ENCODE assay signal across 17 cellular contexts in the genomic region with DNA sequence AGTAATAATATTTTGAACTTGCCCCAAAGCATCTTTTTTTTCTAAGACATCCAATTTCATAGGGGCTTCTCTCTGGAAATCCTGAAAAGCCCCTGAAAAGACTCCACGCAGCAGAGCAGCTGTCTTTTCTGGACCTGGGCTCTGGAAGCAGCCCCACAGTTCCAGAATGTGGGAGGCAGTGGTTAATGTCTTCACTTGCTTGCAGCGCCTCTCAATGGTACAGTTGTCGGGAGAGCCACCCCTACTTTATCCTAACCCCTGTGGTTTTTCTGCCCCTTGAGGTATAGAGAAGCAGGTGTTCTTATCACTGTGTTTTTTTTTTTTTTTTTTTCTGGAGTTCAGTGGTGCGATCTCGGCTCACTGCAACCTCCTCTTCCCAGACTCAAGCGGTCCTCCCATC.
DNase-seq lines count a peak whose midpoint lies in the region; ATAC-seq lines count a peak whose summit lies in the region.
"Had no signal": no experiment of that assay in that cellular context is flagged by ENCODE, and none has a peak within 500 bp of the region (broad histone marks: within the 10 kb centered on the region; RNA-seq: fewer than 3 reads in every experiment).

No MANE protein-coding gene starts in this region.

- peaks cover 64% of the 10 kb centered on the region for H3K4me1 Mint-ChIP-seq in activated CD4-positive, alpha-beta T cell treated with anti-CD3 and anti-CD28 coated beads for 36 hours
- peaks cover 31% of the 10 kb centered on the region for H3K4me1 Mint-ChIP-seq in activated T-helper 17 cell treated with anti-CD3 and anti-CD28 coated beads, Interleukin-2, amount 50 U/mL, for 72 hours
- H3K4me1 Mint-ChIP-seq in immature natural killer cell, result peaks cover 71 to 94% of the 10 kb centered on the region in 2 donors

- no peaks in the 10 kb centered on the region for H3K9me3 ChIP-seq in Karpas-422 (ENCODE audit: low read length)

- H3K4me3 ChIP-seq in Karpas-422 (ENCODE audit: low read length), result no peak overlapping the region; the same call in 1 of the 2 replicates
- H3K4me3 ChIP-seq: BLaER1 treated with 17β-estradiol and CSF1 and Interleukin-3, amounts not matched to agents 10 nM and 100 nM; GM23248; PC-9 had no signal

- H3K36me3 ChIP-seq in Karpas-422 (ENCODE audit: insufficient read depth, low read length), result peaks cover 32% of the 10 kb centered on the region; the same call in 1 of the 2 replicates

- H3K27me3 Mint-ChIP-seq in activated CD4-positive, alpha-beta T cell treated with anti-CD3 and anti-CD28 coated beads for 36 hours, result no peaks in the 10 kb centered on the region
- H3K27me3 Mint-ChIP-seq in activated T-helper 17 cell treated with anti-CD3 and anti-CD28 coated beads, Interleukin-2, amount 50 U/mL, for 72 hours, result no peaks in the 10 kb centered on the region
- H3K27me3 Mint-ChIP-seq in immature natural killer cell (ENCODE audit: low read depth in 3 of 3), result peaks cover 0 to 5% (median 0%) of the 10 kb centered on the region in 3 donors

- CTCF ChIA-PET in activated CD4-positive, alpha-beta T cell treated with anti-CD3 and anti-CD28 coated beads for 36 hours (lab: Charles Lee), result no interaction called here

- no peak for DNase-seq in activated CD4-positive, alpha-beta T cell treated with anti-CD3 and anti-CD28 coated beads for 36 hours
- no peak for DNase-seq in activated CD4-positive, alpha-beta T cell treated with anti-CD3 and anti-CD28 coated beads for 4 hours
- DNase-seq in Karpas-422 (peak; percentile 47), immature natural killer cell (no peak), NCI-H748 (lab: John Stamatoyannopoulos, UW; ENCODE audit: unreplicated experiment) (no peak), NCI-H146 treated with DMSO at 0.1 percent for 48 hours (lab: John Stamatoyannopoulos, UW; ENCODE audit: unreplicated experiment) (no peak)
- DNase-seq: 8988T, DMS 273 treated with DMSO at 0.1 percent for 48 hours, GM23248, KG1, NCI-H1694 treated with DMSO at 0.1 percent for 48 hours, NCI-H2227 treated with DMSO at 0.1 percent for 48 hours, PC-9 had no signal

- intact Hi-C loops in activated CD4-positive, alpha-beta T cell treated with anti-CD3 and anti-CD28 coated beads for 36 hours (cut with DNase I, micrococcal nuclease), result loop anchor here in 1 of 2 experiments (5.0 kb wide), 1 partner anchor 74 kb away; no protein-coding TSS in a partner anchor

- H3K79me2 ChIP-seq in Karpas-422 (ENCODE audit: low read length), result peaks cover 79% of the 10 kb centered on the region

- peaks cover 44% of the 10 kb centered on the region for H3K36me3 Mint-ChIP-seq in activated CD4-positive, alpha-beta T cell treated with anti-CD3 and anti-CD28 coated beads for 36 hours (ENCODE audit: low read depth)
- H3K36me3 Mint-ChIP-seq in activated T-helper 17 cell treated with anti-CD3 and anti-CD28 coated beads, Interleukin-2, amount 50 U/mL, for 72 hours (ENCODE audit: low read depth), result peaks cover 91% of the 10 kb centered on the region
- peaks cover 28 to 64% (median 30%) of the 10 kb centered on the region in 3 donors for H3K36me3 Mint-ChIP-seq in immature natural killer cell

- H3K27me3 ChIP-seq in Karpas-422 (ENCODE audit: low read length), result no peaks in the 10 kb centered on the region
- H3K27me3 ChIP-seq: BLaER1 treated with 17β-estradiol and CSF1 and Interleukin-3, amounts not matched to agents 10 nM and 100 nM had no signal

- H3K27ac Mint-ChIP-seq in activated CD4-positive, alpha-beta T cell treated with anti-CD3 and anti-CD28 coated beads for 36 hours, result peak overlapping the region; percentile 7
- H3K27ac Mint-ChIP-seq in activated T-helper 17 cell treated with anti-CD3 and anti-CD28 coated beads, Interleukin-2, amount 50 U/mL, for 72 hours, result peak overlapping the region; percentile 29
- peak overlapping the region in 4 of 6 donors; percentile 28 to 90 (median 80) for H3K27ac Mint-ChIP-seq in immature natural killer cell

- H3K27ac ChIP-seq in Karpas-422 (ENCODE audit: low read length), result peak overlapping the region; percentile 91
- H3K27ac ChIP-seq: BLaER1 treated with 17β-estradiol and CSF1 and Interleukin-3, amounts not matched to agents 10 nM and 100 nM; GM23248; HL-60; PC-9 had no signal

- no peaks in the 10 kb centered on the region for H4K20me1 ChIP-seq in Karpas-422 (ENCODE audit: insufficient read depth, low read depth, low read length)
- H4K20me1 ChIP-seq: BLaER1 treated with 17β-estradiol and CSF1 and Interleukin-3, amounts not matched to agents 10 nM and 100 nM had no signal

- no peak for ATAC-seq in activated CD4-positive, alpha-beta T cell treated with anti-CD3 and anti-CD28 coated beads for 36 hours
- no peak for ATAC-seq in activated T-helper 17 cell treated with anti-CD3 and anti-CD28 coated beads, Interleukin-2, amount 50 U/mL, for 72 hours (replicated peaks)
- ATAC-seq in HG02623 (IDR thresholded peaks at IDR 0.05; ENCODE audit: unreplicated experiment), result no peak

- POLR2A ChIA-PET in activated CD4-positive, alpha-beta T cell treated with anti-CD3 and anti-CD28 coated beads for 36 hours (lab: Charles Lee), result no interaction called here

- H3K4me2 ChIP-seq in Karpas-422 (ENCODE audit: low read depth, low read length, poor library complexity, severe bottlenecking), result peak overlapping the region; percentile 55
- H3K4me2 ChIP-seq: PC-9 had no signal

- peaks cover 99% of the 10 kb centered on the region for H3K4me1 ChIP-seq in Karpas-422 (ENCODE audit: low read length)

- H3K9me2 ChIP-seq in Karpas-422 (replicated peaks; ENCODE audit: insufficient read depth, low read length), result no peaks in the 10 kb centered on the region

- peak overlapping the region; percentile 45 for H3K9ac ChIP-seq in Karpas-422 (ENCODE audit: low read length)
- H3K9ac ChIP-seq: BLaER1 treated with 17β-estradiol and CSF1 and Interleukin-3, amounts not matched to agents 10 nM and 100 nM; GM23248 had no signal

- no peak overlapping the region for H2AFZ ChIP-seq in Karpas-422 (ENCODE audit: low read length)
- H2AFZ ChIP-seq: GM23248, PC-9 had no signal

- H3K4me3 Mint-ChIP-seq in activated CD4-positive, alpha-beta T cell treated with anti-CD3 and anti-CD28 coated beads for 36 hours, result no peak overlapping the region
- H3K4me3 Mint-ChIP-seq in activated T-helper 17 cell treated with anti-CD3 and anti-CD28 coated beads, Interleukin-2, amount 50 U/mL, for 72 hours, result no peak overlapping the region
- no peak overlapping the region for H3K4me3 Mint-ChIP-seq in immature natural killer cell

- no peaks in the 10 kb centered on the region for H3K9me3 Mint-ChIP-seq in activated CD4-positive, alpha-beta T cell treated with anti-CD3 and anti-CD28 coated beads for 36 hours (ENCODE audit: low read depth)
- no peaks in the 10 kb centered on the region for H3K9me3 Mint-ChIP-seq in activated T-helper 17 cell treated with anti-CD3 and anti-CD28 coated beads, Interleukin-2, amount 50 U/mL, for 72 hours
- peaks cover 0 to 5% (median 0%) of the 10 kb centered on the region in 6 donors for H3K9me3 Mint-ChIP-seq in immature natural killer cell

Comparison
In these comparisons a context has a peak if more than half of its experiments do, and no peak if none do; other contexts are left out.
1. H3K27ac Mint-ChIP-seq: peak in every context shown above with its lines; median percentile 80 in immature natural killer cell; 29 in activated T-helper 17 cell treated with anti-CD3 and anti-CD28 coated beads, Interleukin-2, amount 50 U/mL, for 72 hours; 7 in activated CD4-positive, alpha-beta T cell treated with anti-CD3 and anti-CD28 coated beads for 36 hours.